In the genomic region with DNA sequence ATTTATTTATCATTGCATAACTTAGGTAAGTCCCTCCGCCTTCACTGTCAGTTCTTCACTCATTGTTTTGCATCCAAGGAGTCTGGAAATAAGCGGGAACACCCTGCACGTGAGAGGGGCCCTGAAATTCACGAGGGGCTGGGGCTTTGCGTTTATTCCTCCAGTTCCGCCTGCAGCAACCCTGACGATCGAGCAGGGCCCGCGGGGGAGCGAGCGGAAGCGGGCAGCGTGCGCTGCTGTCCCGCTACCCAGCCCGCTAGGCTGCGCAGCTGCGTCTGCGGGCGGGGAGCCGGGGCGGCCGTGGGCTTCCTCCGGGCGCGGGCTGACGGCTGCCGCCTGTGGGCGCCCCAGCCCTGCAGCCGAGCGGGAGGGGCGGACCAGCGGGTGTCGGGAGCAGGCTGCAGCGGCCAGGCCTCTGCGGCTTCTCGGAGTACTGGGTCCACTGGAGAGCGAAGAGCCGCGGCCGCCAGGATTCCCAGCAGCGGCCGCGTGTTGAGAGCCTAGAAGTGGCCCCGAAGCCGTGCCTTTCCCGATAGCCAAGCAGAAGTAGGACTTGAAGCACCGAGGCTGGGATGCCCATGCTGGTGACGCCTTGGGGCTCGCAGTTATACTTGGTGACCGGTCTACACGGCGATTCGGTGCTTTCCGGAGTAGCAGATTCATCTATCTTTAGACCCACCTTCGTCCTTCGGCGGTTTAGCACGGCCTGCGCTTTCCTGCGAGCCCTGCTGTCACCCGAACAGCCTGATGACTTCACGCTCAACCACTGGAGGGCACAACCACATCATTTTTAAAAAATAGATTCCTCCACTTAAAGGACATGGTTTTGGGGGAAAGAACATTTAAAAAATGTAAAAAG, we compare ENCODE assay signal across 8 cellular contexts. TPM values are rescaled to one million over a fixed set of nuclear protein-coding genes. Genes with fewer than 3 reads are reported as not detected.
DNase-seq lines count a peak whose midpoint lies in the region; ATAC-seq, FAIRE-seq and TF ChIP-seq lines count a peak whose summit lies in the region.

No MANE protein-coding gene starts in this region.

- H3K36me3 Mint-ChIP-seq in Calu3 (ENCODE audit: insufficient read depth, unreplicated experiment), result peaks cover 12% of the 10 kb centered on the region

- intact Hi-C loops in Calu3 (cut with micrococcal nuclease; ENCODE audit: unreplicated experiment), result loop anchor here (1.0 to 10.0 kb wide), 5 partner anchors 102 to 421 kb away; a partner anchor contains a TSS

- ATAC-seq in GM21367 (IDR thresholded peaks at IDR 0.05; ENCODE audit: unreplicated experiment), result peak; percentile 88

- H3K36me3 ChIP-seq in neural cell (ENCODE audit: insufficient read depth, low read length) (no peaks in the 10 kb centered on the region), stomach smooth muscle (ENCODE audit: control insufficient read depth in 2 of 2, insufficient read depth in 2 of 2, low read length in 2 of 2) (no peaks in the 10 kb centered on the region)

- peak overlapping the region; percentile 65 for H3K4me3 Mint-ChIP-seq in Calu3 (ENCODE audit: low read depth, unreplicated experiment)

- H3K4me1 ChIP-seq in stomach smooth muscle (ENCODE audit: control insufficient read depth, insufficient read depth, low read length), result peaks cover 16% of the 10 kb centered on the region

- H3K27ac ChIP-seq in neural cell (ENCODE audit: low read length), result no peak overlapping the region
- peak overlapping the region; percentile 53 for H3K27ac ChIP-seq in stomach smooth muscle (ENCODE audit: low read length)

- peak overlapping the region; percentile 6 for H3K27ac Mint-ChIP-seq in Calu3 (ENCODE audit: unreplicated experiment)

- no peaks in the 10 kb centered on the region for H4K20me1 ChIP-seq in neural cell (ENCODE audit: insufficient read depth)

- H3K79me2 ChIP-seq in neural cell (replicated peaks; ENCODE audit: insufficient read depth, low read length), result no peaks in the 10 kb centered on the region

- H3K9ac ChIP-seq in neural cell (ENCODE audit: low read length), result peak overlapping the region; percentile 58
- H3K9ac ChIP-seq in stomach smooth muscle (ENCODE audit: low read length in 2 of 2), result peak overlapping the region; percentile 61 to 75

- no peaks in the 10 kb centered on the region for H3K27me3 ChIP-seq in neural cell (ENCODE audit: insufficient read depth, low read depth, low read length)
- no peaks in the 10 kb centered on the region for H3K27me3 ChIP-seq in stomach smooth muscle (ENCODE audit: control insufficient read depth in 1 of 2, insufficient read depth in 2 of 2, low read length in 2 of 2)

- H3K9me2 ChIP-seq in neural cell (ENCODE audit: insufficient read depth, low read length), result no peaks in the 10 kb centered on the region

- TF ChIP-seq EP300 in neural cell (conservative IDR thresholded peaks at IDR 0.05; ENCODE audit: poor library complexity, severe bottlenecking), result peak; percentile 22

- TF ChIP-seq CTCF in Calu3 (IDR thresholded peaks at IDR 0.05; ENCODE audit: unreplicated experiment) (no peak), fibroblast of the aortic adventitia (IDR thresholded peaks at IDR 0.05; ENCODE audit: insufficient read depth, low read length) (peak; percentile 63), neural cell (IDR thresholded peaks at IDR 0.05; ENCODE audit: poor library complexity, severe bottlenecking) (peak; percentile 80)

- CTCF ChIA-PET in Calu3 (lab: Charles Lee), result interaction anchor here (0.7 to 1.6 kb wide), 4 partner anchors 101 to 423 kb away, joined by 3 to 6 read pairs (median 4); a partner anchor contains a TSS

- no peaks in the 10 kb centered on the region for H3K27me3 Mint-ChIP-seq in Calu3 (ENCODE audit: unreplicated experiment)

- H3K4me2 ChIP-seq in neural cell (ENCODE audit: low read length), result peak overlapping the region; percentile 11

- H3K4me3 ChIP-seq in fibroblast of the aortic adventitia (ENCODE audit: low read depth, low read length) (peak overlapping the region; percentile 63), neural cell (ENCODE audit: low read length) (peak overlapping the region; percentile 71), stomach smooth muscle (ENCODE audit: low read length in 2 of 2) (peak overlapping the region; percentile 59 to 79)

- TF ChIP-seq RAD21 in neural cell (conservative IDR thresholded peaks at IDR 0.05), result peak; percentile 85

- H3F3A ChIP-seq in neural cell (ENCODE audit: insufficient read depth, low read length, poor library complexity, severe bottlenecking), result no peaks in the 10 kb centered on the region

- no peak overlapping the region for H2AFZ ChIP-seq in neural cell (ENCODE audit: low read depth, low read length)

- no peaks in the 10 kb centered on the region for H3K9me3 ChIP-seq in neural cell (ENCODE audit: low read length)
- H3K9me3 ChIP-seq in stomach smooth muscle (ENCODE audit: control insufficient read depth in 2 of 2, low read length in 2 of 2), result no peaks in the 10 kb centered on the region

- FAIRE-seq in HTR-8/SVneo (lab: Jason Lieb, UNC), result no peak

- peak; percentile 62 for DNase-seq in Calu3
- DNase-seq in HTR-8/SVneo (ENCODE audit: insufficient read length, low spot score), result peak; percentile 48
- DNase-seq in RPMI7951 (ENCODE audit: low read depth), result peak; percentile 80
- DNase-seq in activated effector memory CD4-positive, alpha-beta T cell treated with Interleukin-2 at 50 U/mL for 16 hours, result peak; percentile 42
- DNase-seq in fibroblast of the aortic adventitia (ENCODE audit: low read depth), result peak; percentile 86

- H3K9me3 Mint-ChIP-seq in Calu3 (ENCODE audit: low read depth, unreplicated experiment), result no peaks in the 10 kb centered on the region

- BruUV-seq in Calu3 (replicated peaks; lab: Mats Ljungman, UMichigan), result no TSS peak

- peaks cover 26% of the 10 kb centered on the region for H3K4me1 Mint-ChIP-seq in Calu3 (ENCODE audit: low read depth, unreplicated experiment)

TF ChIP-seq in neural cell, 6 proteins besides CTCF, POLR2A, EP300 and RAD21:
- TF ChIP-seq POLR2AphosphoS5 (IDR thresholded peaks at IDR 0.05) (no peak), SMC3 (conservative IDR thresholded peaks at IDR 0.05; ENCODE audit: poor library complexity) (peak; percentile 89), MXI1 (conservative IDR thresholded peaks at IDR 0.05; ENCODE audit: poor library complexity, severe bottlenecking) (peak; percentile 61), TAF1 (IDR thresholded peaks at IDR 0.05; ENCODE audit: low read depth) (no peak), EZH2 (IDR thresholded peaks at IDR 0.05; ENCODE audit: borderline replicate concordance, insufficient read depth, low read length, poor library complexity, severe bottlenecking) (no peak)
- TF ChIP-seq, protein P1, sequence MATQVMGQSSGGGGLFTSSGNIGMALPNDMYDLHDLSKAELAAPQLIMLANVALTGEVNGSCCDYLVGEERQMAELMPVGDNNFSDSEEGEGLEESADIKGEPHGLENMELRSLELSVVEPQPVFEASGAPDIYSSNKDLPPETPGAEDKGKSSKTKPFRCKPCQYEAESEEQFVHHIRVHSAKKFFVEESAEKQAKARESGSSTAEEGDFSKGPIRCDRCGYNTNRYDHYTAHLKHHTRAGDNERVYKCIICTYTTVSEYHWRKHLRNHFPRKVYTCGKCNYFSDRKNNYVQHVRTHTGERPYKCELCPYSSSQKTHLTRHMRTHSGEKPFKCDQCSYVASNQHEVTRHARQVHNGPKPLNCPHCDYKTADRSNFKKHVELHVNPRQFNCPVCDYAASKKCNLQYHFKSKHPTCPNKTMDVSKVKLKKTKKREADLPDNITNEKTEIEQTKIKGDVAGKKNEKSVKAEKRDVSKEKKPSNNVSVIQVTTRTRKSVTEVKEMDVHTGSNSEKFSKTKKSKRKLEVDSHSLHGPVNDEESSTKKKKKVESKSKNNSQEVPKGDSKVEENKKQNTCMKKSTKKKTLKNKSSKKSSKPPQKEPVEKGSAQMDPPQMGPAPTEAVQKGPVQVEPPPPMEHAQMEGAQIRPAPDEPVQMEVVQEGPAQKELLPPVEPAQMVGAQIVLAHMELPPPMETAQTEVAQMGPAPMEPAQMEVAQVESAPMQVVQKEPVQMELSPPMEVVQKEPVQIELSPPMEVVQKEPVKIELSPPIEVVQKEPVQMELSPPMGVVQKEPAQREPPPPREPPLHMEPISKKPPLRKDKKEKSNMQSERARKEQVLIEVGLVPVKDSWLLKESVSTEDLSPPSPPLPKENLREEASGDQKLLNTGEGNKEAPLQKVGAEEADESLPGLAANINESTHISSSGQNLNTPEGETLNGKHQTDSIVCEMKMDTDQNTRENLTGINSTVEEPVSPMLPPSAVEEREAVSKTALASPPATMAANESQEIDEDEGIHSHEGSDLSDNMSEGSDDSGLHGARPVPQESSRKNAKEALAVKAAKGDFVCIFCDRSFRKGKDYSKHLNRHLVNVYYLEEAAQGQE (IDR thresholded peaks at IDR 0.05; ENCODE audit: borderline replicate concordance), result peak; percentile 12

RNA-seq across cellular contexts. Expression of a gene that starts 32.9 kb away (rescaled TPM):
- total RNA-seq in Calu3 (2022), result 11.6 and 11.7 TPM in 2 replicates
- total RNA-seq in RPMI7951 (2014; rRNA removed; shearing (Covaris generic)), result 63.0 and 64.2 TPM in 2 replicates
- total RNA-seq in fibroblast of the aortic adventitia (ENCODE audit: low replicate concordance), result 21.9 and 66.2 TPM in 2 replicates
- 24.1 and 24.9 TPM in 2 replicates for polyA plus RNA-seq in neural cell
- polyA minus RNA-seq in neural cell, result 188 and 189 TPM in 2 replicates
